Comparison of ENCODE assay signal across 8 cellular contexts in genomic region chr19:28466107-28467045, GRCh38.
DNase-seq lines count a peak whose midpoint lies in the region; ATAC-seq and TF ChIP-seq lines count a peak whose summit lies in the region.

No MANE protein-coding gene starts in this region.

- TF ChIP-seq CTCF in esophagus squamous epithelium (IDR thresholded peaks at IDR 0.05), result peak in 5 of 6 experiments; percentile 18 to 72 (median 31)
- peak; percentile 60 for TF ChIP-seq CTCF in neutrophil (IDR thresholded peaks at IDR 0.05)
- peak; percentile 50 to 74 (median 60) for TF ChIP-seq CTCF in tibial nerve (IDR thresholded peaks at IDR 0.05)

- TF ChIP-seq POLR2A in esophagus squamous epithelium (IDR thresholded peaks at IDR 0.05) (no peak), tibial nerve (IDR thresholded peaks at IDR 0.05) (no peak)

- no peak overlapping the region for H3K4me3 ChIP-seq in esophagus squamous epithelium
- no peak overlapping the region for H3K4me3 ChIP-seq in neutrophil (ENCODE audit: low read depth in 1 of 2, low read length in 1 of 2)
- H3K4me3 ChIP-seq in tibial nerve, result no peak overlapping the region

- 75 to 78% methylated on average over 8 to 9 of the region's 9 CpGs for WGBS in esophagus squamous epithelium, 2 donors
- 66 to 68% methylated on average over 9 of the region's 9 CpGs for WGBS in tibial nerve, 2 donors

- no peaks in the 10 kb centered on the region for H3K27me3 ChIP-seq in esophagus squamous epithelium
- peaks cover 16% of the 10 kb centered on the region for H3K27me3 ChIP-seq in neutrophil
- no peaks in the 10 kb centered on the region for H3K27me3 ChIP-seq in tibial nerve

- H3K9me3 ChIP-seq in esophagus squamous epithelium (no peaks in the 10 kb centered on the region), neutrophil (no peaks in the 10 kb centered on the region), tibial nerve (no peaks in the 10 kb centered on the region)

- DNase-seq in activated gamma-delta T cell treated with Interleukin-2 at 50 U/mL for 16 hours (peak; percentile 74), activated gamma-delta T cell (lab: John Stamatoyannopoulos, UW) (no peak), NCI-H446 treated with DMSO at 0.1 percent for 48 hours (lab: John Stamatoyannopoulos, UW) (peak; percentile 4), esophagus squamous epithelium (lab: John Stamatoyannopoulos, UW) (no peak), tibial nerve (ENCODE audit: low spot score in 2 of 2) (peak; percentile 26 to 82)
- peak; percentile 82 for DNase-seq in activated CD8-positive, alpha-beta memory T cell treated with anti-CD3 and anti-CD28 coated beads for 24 hours

- intact Hi-C loops in esophagus squamous epithelium (cut with DNase I), result no loop called here

- H3K4me1 ChIP-seq in esophagus squamous epithelium, result peaks cover 0 to 7% (median 0%) of the 10 kb centered on the region in 3 donors
- peaks cover 15 to 21% of the 10 kb centered on the region in 2 experiments for H3K4me1 ChIP-seq in neutrophil (ENCODE audit: control insufficient read depth in 1 of 2, insufficient read depth in 1 of 2, low read depth in 1 of 2, low read length in 1 of 2)
- peaks cover 0 to 13% (median 5%) of the 10 kb centered on the region in 4 donors for H3K4me1 ChIP-seq in tibial nerve

- H3K27ac ChIP-seq in esophagus squamous epithelium, result no peak overlapping the region
- H3K27ac ChIP-seq in neutrophil, result no peak overlapping the region
- H3K27ac ChIP-seq in tibial nerve, result no peak overlapping the region

- no peaks in the 10 kb centered on the region for H3K36me3 ChIP-seq in esophagus squamous epithelium
- no peaks in the 10 kb centered on the region for H3K36me3 ChIP-seq in neutrophil
- H3K36me3 ChIP-seq in tibial nerve, result no peaks in the 10 kb centered on the region

- ATAC-seq in GM21576 (IDR thresholded peaks at IDR 0.05; ENCODE audit: unreplicated experiment), result no peak

- TF ChIP-seq EP300 in tibial nerve (IDR thresholded peaks at IDR 0.05), result no peak

Comparison
In these comparisons a context has a peak if more than half of its experiments do, and no peak if none do; other contexts are left out.
1. DNase-seq: peak in activated gamma-delta T cell treated with Interleukin-2 at 50 U/mL for 16 hours (single experiment), NCI-H446 treated with DMSO at 0.1 percent for 48 hours (single experiment), activated CD8-positive, alpha-beta memory T cell treated with anti-CD3 and anti-CD28 coated beads for 24 hours (single experiment) and tibial nerve (2 of 2); none in activated gamma-delta T cell (single experiment) and esophagus squamous epithelium (single experiment).
2. Peak in every context shown above with its lines, with median percentiles within 50 percentile points of each other: CTCF ChIP-seq.